In genomic region chr4:5707366-5708133, GRCh38 we compare ENCODE assay signal across 10 cellular contexts. TPM values are rescaled to one million over a fixed set of nuclear protein-coding genes. Genes with fewer than 3 reads are reported as not detected.
DNase-seq lines count a peak whose midpoint lies in the region; ATAC-seq, FAIRE-seq and TF ChIP-seq lines count a peak whose summit lies in the region.
"Had no signal": no experiment of that assay in that cellular context is flagged by ENCODE, and none has a peak within 500 bp of the region (broad histone marks: within the 10 kb centered on the region; RNA-seq: fewer than 3 reads in every experiment).

No MANE protein-coding gene starts in this region.

- peaks cover 27% of the 10 kb centered on the region for H3K27me3 Mint-ChIP-seq in activated T-helper 17 cell treated with anti-CD3 and anti-CD28 coated beads, Interleukin-2, amount 50 U/mL, for 72 hours

- H3K79me2 ChIP-seq in hepatocyte: peaks cover 13% of the 10 kb centered on the region

- H3K4me3 ChIP-seq in GM12864 (ENCODE audit: low read depth, low read length): peak overlapping the region; percentile 61
- H3K4me3 ChIP-seq in hepatocyte: peak overlapping the region; percentile 97
- peak overlapping the region; percentile 46 to 59 (median 55) for H3K4me3 ChIP-seq in gastrocnemius medialis

- peak overlapping the region; percentile 58 for H3K4me3 Mint-ChIP-seq in activated T-helper 17 cell treated with anti-CD3 and anti-CD28 coated beads, Interleukin-2, amount 50 U/mL, for 72 hours
- H3K4me3 Mint-ChIP-seq: activated CD4-positive, alpha-beta T cell treated with anti-CD3 and anti-CD28 coated beads, Interleukin-2, amount 10 ng/mL, durations not matched to agents 24 days and 14 days had no signal

- no peaks in the 10 kb centered on the region for H3K36me3 ChIP-seq in hepatocyte (replicated peaks; ENCODE audit: insufficient read depth, low read depth)
- no peaks in the 10 kb centered on the region for H3K36me3 ChIP-seq in gastrocnemius medialis

- no peak for TF ChIP-seq CTCF in GM12864 (IDR thresholded peaks at IDR 0.05; ENCODE audit: low read depth, low read length, missing control alignments)
- no peak for TF ChIP-seq CTCF in hepatocyte (IDR thresholded peaks at IDR 0.05; ENCODE audit: poor library complexity)
- no peak for TF ChIP-seq CTCF in gastrocnemius medialis (IDR thresholded peaks at IDR 0.05 in 4 of 5, conservative IDR thresholded peaks at IDR 0.05 in 1 of 5)

- in situ Hi-C loops in gastrocnemius medialis (cut with MboI; ENCODE audit: low sequenced_read_pairs in 4 of 4): no loop called here

- H3K27me3 ChIP-seq in hepatocyte: no peaks in the 10 kb centered on the region
- H3K27me3 ChIP-seq in gastrocnemius medialis: peaks cover 8 to 23% (median 16%) of the 10 kb centered on the region in 3 donors

- H2AFZ ChIP-seq in hepatocyte: peak overlapping the region; percentile 92

- H3K9me3 ChIP-seq in hepatocyte (ENCODE audit: low read depth) (no peaks in the 10 kb centered on the region), gastrocnemius medialis (no peaks in the 10 kb centered on the region)

- H3K27ac ChIP-seq in hepatocyte (peak overlapping the region; percentile 81), gastrocnemius medialis (peak overlapping the region; percentile 59 to 75 (median 70))

- H3K9me3 Mint-ChIP-seq in activated T-helper 17 cell treated with anti-CD3 and anti-CD28 coated beads, Interleukin-2, amount 50 U/mL, for 72 hours: peaks cover 4% of the 10 kb centered on the region

- peaks cover 11% of the 10 kb centered on the region for H3K4me1 Mint-ChIP-seq in activated T-helper 17 cell treated with anti-CD3 and anti-CD28 coated beads, Interleukin-2, amount 50 U/mL, for 72 hours

- no peak for DNase-seq in GM12864 (ENCODE audit: low read depth)
- no peak for DNase-seq in hepatocyte (ENCODE audit: low spot score)
- no peak for DNase-seq in gastrocnemius medialis
- no peak for DNase-seq in GOT3 (lab: John Stamatoyannopoulos, UW)
- no peak for DNase-seq in HTR-8/SVneo (ENCODE audit: insufficient read length, low spot score)
- DNase-seq in dermis blood vessel endothelial cell: no peak
- no peak for DNase-seq in activated CD4-positive, alpha-beta T cell treated with anti-CD3 and anti-CD28 coated beads, Interleukin-2, amount 50 U/mL, for 48 hours
- DNase-seq: activated CD4-positive, alpha-beta T cell treated with anti-CD3 and anti-CD28 coated beads, Interleukin-2, amount 10 ng/mL, durations not matched to agents 24 days and 14 days had no signal

- H3K4me2 ChIP-seq in hepatocyte: peak overlapping the region; percentile 100

- intact Hi-C loops in gastrocnemius medialis (cut with DNase I; ENCODE audit: low total_unique reads): no loop called here

- H3K36me3 Mint-ChIP-seq in activated T-helper 17 cell treated with anti-CD3 and anti-CD28 coated beads, Interleukin-2, amount 50 U/mL, for 72 hours (ENCODE audit: low read depth): no peaks in the 10 kb centered on the region

- WGBS in hepatocyte (ENCODE audit: low lambda C conversion rate, missing lambda C conversion rate): 38% methylated on average over 21 of the region's 21 CpGs

- H3K4me1 ChIP-seq in hepatocyte (ENCODE audit: insufficient read depth): peaks cover 31% of the 10 kb centered on the region
- H3K4me1 ChIP-seq in gastrocnemius medialis: no peaks in the 10 kb centered on the region

- no peak for ATAC-seq in activated T-helper 17 cell treated with anti-CD3 and anti-CD28 coated beads, Interleukin-2, amount 50 U/mL, for 72 hours (replicated peaks)
- no peak for ATAC-seq in gastrocnemius medialis
- ATAC-seq: left colon had no signal

- H3K27ac Mint-ChIP-seq in activated T-helper 17 cell treated with anti-CD3 and anti-CD28 coated beads, Interleukin-2, amount 50 U/mL, for 72 hours: peak overlapping the region; percentile 27
- H3K27ac Mint-ChIP-seq: activated CD4-positive, alpha-beta T cell treated with anti-CD3 and anti-CD28 coated beads, Interleukin-2, amount 10 ng/mL, durations not matched to agents 24 days and 14 days had no signal

- no peak for TF ChIP-seq POLR2A in gastrocnemius medialis (IDR thresholded peaks at IDR 0.05)

- no peaks in the 10 kb centered on the region for H3K9me2 ChIP-seq in hepatocyte (replicated peaks; ENCODE audit: insufficient read depth)

- FAIRE-seq in HTR-8/SVneo (lab: Jason Lieb, UNC): no peak

- no peaks in the 10 kb centered on the region for H4K20me1 ChIP-seq in hepatocyte (ENCODE audit: insufficient read depth, poor library complexity, severe bottlenecking)

RNA-seq across cellular contexts. Expression of gene EVC2, which starts 0.8 kb away (rescaled TPM):
- total RNA-seq in activated T-helper 17 cell treated with anti-CD3 and anti-CD28 coated beads, Interleukin-2, amount 50 U/mL, for 72 hours: 1 to 10 TPM; 4.0 to 6.2 TPM
- total RNA-seq in hepatocyte: 3.6 and 4.2 TPM in 2 replicates
- polyA plus RNA-seq in hepatocyte: 2.7 and 3.0 TPM in 2 replicates
- total RNA-seq in gastrocnemius medialis: 1 to 10 TPM in 3 of 4 donors, under 1 TPM in 1; 0.62 to 1.7 (median 1.5) TPM
- 8.7 and 11.9 TPM in 2 replicates for total RNA-seq in dermis blood vessel endothelial cell

RNA-seq across cellular contexts. Expression of gene EVC, which starts 3.5 kb away (rescaled TPM):
- 10 to 100 TPM in 1 of 2 donors, 1 to 10 TPM in 1; 7.8 to 10.5 TPM for total RNA-seq in activated T-helper 17 cell treated with anti-CD3 and anti-CD28 coated beads, Interleukin-2, amount 50 U/mL, for 72 hours
- total RNA-seq in hepatocyte (8.6 and 13.2 TPM in 2 replicates), gastrocnemius medialis (1 to 10 TPM; 1.5 to 9.8 (median 2.0) TPM), dermis blood vessel endothelial cell (14.1 and 20.4 TPM in 2 replicates)
- 4.6 and 4.8 TPM in 2 replicates for polyA plus RNA-seq in hepatocyte
